Comparison of ENCODE assay signal across 1 cellular context in the genomic region with DNA sequence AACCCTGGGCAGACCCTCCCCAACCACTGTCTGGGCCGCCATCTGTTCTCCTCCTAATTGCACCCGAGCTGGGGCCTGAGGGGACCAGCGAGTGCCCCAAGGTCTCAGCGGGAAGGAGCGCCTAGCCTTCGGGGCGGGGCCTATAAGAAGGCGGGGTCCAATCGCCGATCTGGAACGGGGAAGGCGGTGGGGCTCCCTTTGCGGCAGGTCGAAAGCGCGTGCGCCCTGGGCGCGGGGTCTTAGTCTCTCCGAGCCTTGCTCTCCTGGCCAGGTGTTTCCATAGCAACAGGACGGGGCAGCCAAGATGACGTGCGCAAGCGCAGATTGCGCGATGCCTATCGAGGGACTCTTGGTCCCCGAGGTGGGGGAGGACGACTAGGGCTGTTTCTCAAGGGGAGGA.
TF ChIP-seq lines count a peak whose summit lies in the region.

No MANE protein-coding gene starts in this region.

TF ChIP-seq in K562, 482 proteins besides CTCF, POLR2A, EP300 and RAD21 (continued from another document):
- TF ChIP-seq, protein P1, sequence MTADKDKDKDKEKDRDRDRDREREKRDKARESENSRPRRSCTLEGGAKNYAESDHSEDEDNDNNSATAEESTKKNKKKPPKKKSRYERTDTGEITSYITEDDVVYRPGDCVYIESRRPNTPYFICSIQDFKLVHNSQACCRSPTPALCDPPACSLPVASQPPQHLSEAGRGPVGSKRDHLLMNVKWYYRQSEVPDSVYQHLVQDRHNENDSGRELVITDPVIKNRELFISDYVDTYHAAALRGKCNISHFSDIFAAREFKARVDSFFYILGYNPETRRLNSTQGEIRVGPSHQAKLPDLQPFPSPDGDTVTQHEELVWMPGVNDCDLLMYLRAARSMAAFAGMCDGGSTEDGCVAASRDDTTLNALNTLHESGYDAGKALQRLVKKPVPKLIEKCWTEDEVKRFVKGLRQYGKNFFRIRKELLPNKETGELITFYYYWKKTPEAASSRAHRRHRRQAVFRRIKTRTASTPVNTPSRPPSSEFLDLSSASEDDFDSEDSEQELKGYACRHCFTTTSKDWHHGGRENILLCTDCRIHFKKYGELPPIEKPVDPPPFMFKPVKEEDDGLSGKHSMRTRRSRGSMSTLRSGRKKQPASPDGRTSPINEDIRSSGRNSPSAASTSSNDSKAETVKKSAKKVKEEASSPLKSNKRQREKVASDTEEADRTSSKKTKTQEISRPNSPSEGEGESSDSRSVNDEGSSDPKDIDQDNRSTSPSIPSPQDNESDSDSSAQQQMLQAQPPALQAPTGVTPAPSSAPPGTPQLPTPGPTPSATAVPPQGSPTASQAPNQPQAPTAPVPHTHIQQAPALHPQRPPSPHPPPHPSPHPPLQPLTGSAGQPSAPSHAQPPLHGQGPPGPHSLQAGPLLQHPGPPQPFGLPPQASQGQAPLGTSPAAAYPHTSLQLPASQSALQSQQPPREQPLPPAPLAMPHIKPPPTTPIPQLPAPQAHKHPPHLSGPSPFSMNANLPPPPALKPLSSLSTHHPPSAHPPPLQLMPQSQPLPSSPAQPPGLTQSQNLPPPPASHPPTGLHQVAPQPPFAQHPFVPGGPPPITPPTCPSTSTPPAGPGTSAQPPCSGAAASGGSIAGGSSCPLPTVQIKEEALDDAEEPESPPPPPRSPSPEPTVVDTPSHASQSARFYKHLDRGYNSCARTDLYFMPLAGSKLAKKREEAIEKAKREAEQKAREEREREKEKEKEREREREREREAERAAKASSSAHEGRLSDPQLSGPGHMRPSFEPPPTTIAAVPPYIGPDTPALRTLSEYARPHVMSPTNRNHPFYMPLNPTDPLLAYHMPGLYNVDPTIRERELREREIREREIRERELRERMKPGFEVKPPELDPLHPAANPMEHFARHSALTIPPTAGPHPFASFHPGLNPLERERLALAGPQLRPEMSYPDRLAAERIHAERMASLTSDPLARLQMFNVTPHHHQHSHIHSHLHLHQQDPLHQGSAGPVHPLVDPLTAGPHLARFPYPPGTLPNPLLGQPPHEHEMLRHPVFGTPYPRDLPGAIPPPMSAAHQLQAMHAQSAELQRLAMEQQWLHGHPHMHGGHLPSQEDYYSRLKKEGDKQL (CRISPR knock-in tag; IDR thresholded peaks at IDR 0.05; ENCODE audit: borderline replicate concordance) = no peak
- TF ChIP-seq YY1 (IDR thresholded peaks at IDR 0.05; ENCODE audit: borderline replicate concordance in 1 of 3, control insufficient read depth in 1 of 3, extremely low read depth in 1 of 3, insufficient read depth in 3 of 3, insufficient read length in 1 of 3, insufficient replicate concordance in 2 of 3, low read depth in 1 of 3, low read length in 2 of 3) (no peak), LCOR (CRISPR knock-in tag; IDR thresholded peaks at IDR 0.05) (no peak), NR2C1 (IDR thresholded peaks at IDR 0.05) (no peak), NR2C1 (tag; IDR thresholded peaks at IDR 0.05) (no peak), SMARCA5 (IDR thresholded peaks at IDR 0.05) (no peak), MCM2 (IDR thresholded peaks at IDR 0.05; ENCODE audit: low read depth) (no peak), NCOA1 (IDR thresholded peaks at IDR 0.05; ENCODE audit: low read depth) (no peak), CXXC5 (CRISPR knock-in tag; IDR thresholded peaks at IDR 0.05) (peak; percentile 58), RFX7 (CRISPR knock-in tag; IDR thresholded peaks at IDR 0.05) (no peak), EWSR1 (IDR thresholded peaks at IDR 0.05; ENCODE audit: borderline replicate concordance, low read depth, partially characterized antibody) (no peak), HDAC6 (IDR thresholded peaks at IDR 0.05; ENCODE audit: low read depth, low read length) (no peak), BMI1 (IDR thresholded peaks at IDR 0.05; ENCODE audit: low read length) (peak; percentile 64; the same call in 1 of the 2 replicates), RBM25 (IDR thresholded peaks at IDR 0.05; ENCODE audit: low read depth, low read length, severe bottlenecking) (no peak), FUS (optimal IDR thresholded peaks at IDR 0.05; ENCODE audit: low read depth, low read length) (no peak), ATF1 (CRISPR knock-in tag; IDR thresholded peaks at IDR 0.05) (no peak), ATF1 (tag; IDR thresholded peaks at IDR 0.05) (no peak), ZSCAN29 (IDR thresholded peaks at IDR 0.05) (no peak), XRCC3 (IDR thresholded peaks at IDR 0.05) (no peak), HDAC1 (IDR thresholded peaks at IDR 0.05) (peak in 1 of 2 experiments; percentile 48; a peak in 2 of 4 replicates), IRF2 (CRISPR knock-in tag; IDR thresholded peaks at IDR 0.05) (no peak), HMGN3 (IDR thresholded peaks at IDR 0.05; ENCODE audit: borderline replicate concordance, extremely low read depth, insufficient read length, low read depth, low read length) (no peak), GTF2F1 (IDR thresholded peaks at IDR 0.05; ENCODE audit: low read depth, low read length) (no peak), SMARCE1 (IDR thresholded peaks at IDR 0.05) (no peak), XRCC4 (IDR thresholded peaks at IDR 0.05; ENCODE audit: extremely low read depth, insufficient read depth, insufficient read length) (no peak)
- TF ChIP-seq, protein P2, sequence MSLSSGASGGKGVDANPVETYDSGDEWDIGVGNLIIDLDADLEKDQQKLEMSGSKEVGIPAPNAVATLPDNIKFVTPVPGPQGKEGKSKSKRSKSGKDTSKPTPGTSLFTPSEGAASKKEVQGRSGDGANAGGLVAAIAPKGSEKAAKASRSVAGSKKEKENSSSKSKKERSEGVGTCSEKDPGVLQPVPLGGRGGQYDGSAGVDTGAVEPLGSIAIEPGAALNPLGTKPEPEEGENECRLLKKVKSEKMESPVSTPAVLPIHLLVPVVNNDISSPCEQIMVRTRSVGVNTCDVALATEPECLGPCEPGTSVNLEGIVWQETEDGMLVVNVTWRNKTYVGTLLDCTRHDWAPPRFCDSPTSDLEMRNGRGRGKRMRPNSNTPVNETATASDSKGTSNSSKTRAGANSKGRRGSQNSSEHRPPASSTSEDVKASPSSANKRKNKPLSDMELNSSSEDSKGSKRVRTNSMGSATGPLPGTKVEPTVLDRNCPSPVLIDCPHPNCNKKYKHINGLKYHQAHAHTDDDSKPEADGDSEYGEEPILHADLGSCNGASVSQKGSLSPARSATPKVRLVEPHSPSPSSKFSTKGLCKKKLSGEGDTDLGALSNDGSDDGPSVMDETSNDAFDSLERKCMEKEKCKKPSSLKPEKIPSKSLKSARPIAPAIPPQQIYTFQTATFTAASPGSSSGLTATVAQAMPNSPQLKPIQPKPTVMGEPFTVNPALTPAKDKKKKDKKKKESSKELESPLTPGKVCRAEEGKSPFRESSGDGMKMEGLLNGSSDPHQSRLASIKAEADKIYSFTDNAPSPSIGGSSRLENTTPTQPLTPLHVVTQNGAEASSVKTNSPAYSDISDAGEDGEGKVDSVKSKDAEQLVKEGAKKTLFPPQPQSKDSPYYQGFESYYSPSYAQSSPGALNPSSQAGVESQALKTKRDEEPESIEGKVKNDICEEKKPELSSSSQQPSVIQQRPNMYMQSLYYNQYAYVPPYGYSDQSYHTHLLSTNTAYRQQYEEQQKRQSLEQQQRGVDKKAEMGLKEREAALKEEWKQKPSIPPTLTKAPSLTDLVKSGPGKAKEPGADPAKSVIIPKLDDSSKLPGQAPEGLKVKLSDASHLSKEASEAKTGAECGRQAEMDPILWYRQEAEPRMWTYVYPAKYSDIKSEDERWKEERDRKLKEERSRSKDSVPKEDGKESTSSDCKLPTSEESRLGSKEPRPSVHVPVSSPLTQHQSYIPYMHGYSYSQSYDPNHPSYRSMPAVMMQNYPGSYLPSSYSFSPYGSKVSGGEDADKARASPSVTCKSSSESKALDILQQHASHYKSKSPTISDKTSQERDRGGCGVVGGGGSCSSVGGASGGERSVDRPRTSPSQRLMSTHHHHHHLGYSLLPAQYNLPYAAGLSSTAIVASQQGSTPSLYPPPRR (CRISPR knock-in tag; IDR thresholded peaks at IDR 0.05; ENCODE audit: borderline replicate concordance) = no peak
- TF ChIP-seq, protein P3, sequence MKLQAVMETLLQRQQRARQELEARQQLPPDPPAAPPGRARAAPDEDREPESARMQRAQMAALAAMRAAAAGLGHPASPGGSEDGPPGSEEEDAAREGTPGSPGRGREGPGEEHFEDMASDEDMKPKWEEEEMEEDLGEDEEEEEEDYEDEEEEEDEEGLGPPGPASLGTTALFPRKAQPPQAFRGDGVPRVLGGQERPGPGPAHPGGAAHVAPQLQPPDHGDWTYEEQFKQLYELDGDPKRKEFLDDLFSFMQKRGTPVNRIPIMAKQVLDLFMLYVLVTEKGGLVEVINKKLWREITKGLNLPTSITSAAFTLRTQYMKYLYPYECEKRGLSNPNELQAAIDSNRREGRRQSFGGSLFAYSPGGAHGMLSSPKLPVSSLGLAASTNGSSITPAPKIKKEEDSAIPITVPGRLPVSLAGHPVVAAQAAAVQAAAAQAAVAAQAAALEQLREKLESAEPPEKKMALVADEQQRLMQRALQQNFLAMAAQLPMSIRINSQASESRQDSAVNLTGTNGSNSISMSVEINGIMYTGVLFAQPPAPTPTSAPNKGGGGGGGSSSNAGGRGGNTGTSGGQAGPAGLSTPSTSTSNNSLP (IDR thresholded peaks at IDR 0.05; ENCODE audit: borderline replicate concordance, low read depth, low read length) = no peak
- TF ChIP-seq, protein P4, sequence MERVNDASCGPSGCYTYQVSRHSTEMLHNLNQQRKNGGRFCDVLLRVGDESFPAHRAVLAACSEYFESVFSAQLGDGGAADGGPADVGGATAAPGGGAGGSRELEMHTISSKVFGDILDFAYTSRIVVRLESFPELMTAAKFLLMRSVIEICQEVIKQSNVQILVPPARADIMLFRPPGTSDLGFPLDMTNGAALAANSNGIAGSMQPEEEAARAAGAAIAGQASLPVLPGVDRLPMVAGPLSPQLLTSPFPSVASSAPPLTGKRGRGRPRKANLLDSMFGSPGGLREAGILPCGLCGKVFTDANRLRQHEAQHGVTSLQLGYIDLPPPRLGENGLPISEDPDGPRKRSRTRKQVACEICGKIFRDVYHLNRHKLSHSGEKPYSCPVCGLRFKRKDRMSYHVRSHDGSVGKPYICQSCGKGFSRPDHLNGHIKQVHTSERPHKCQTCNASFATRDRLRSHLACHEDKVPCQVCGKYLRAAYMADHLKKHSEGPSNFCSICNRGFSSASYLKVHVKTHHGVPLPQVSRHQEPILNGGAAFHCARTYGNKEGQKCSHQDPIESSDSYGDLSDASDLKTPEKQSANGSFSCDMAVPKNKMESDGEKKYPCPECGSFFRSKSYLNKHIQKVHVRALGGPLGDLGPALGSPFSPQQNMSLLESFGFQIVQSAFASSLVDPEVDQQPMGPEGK (CRISPR knock-in tag; IDR thresholded peaks at IDR 0.05; ENCODE audit: borderline replicate concordance) = no peak
- TF ChIP-seq, protein P5, sequence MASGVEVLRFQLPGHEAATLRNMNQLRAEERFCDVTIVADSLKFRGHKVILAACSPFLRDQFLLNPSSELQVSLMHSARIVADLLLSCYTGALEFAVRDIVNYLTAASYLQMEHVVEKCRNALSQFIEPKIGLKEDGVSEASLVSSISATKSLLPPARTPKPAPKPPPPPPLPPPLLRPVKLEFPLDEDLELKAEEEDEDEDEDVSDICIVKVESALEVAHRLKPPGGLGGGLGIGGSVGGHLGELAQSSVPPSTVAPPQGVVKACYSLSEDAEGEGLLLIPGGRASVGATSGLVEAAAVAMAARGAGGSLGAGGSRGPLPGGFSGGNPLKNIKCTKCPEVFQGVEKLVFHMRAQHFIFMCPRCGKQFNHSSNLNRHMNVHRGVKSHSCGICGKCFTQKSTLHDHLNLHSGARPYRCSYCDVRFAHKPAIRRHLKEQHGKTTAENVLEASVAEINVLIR (CRISPR knock-in tag; IDR thresholded peaks at IDR 0.05) = no peak
- TF ChIP-seq, protein P6, sequence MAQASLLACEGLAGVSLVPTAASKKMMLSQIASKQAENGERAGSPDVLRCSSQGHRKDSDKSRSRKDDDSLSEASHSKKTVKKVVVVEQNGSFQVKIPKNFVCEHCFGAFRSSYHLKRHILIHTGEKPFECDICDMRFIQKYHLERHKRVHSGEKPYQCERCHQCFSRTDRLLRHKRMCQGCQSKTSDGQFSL (CRISPR knock-in tag; IDR thresholded peaks at IDR 0.05) = no peak
- TF ChIP-seq, protein P6 (tag; IDR thresholded peaks at IDR 0.05) = no peak
- TF ChIP-seq, protein P7, sequence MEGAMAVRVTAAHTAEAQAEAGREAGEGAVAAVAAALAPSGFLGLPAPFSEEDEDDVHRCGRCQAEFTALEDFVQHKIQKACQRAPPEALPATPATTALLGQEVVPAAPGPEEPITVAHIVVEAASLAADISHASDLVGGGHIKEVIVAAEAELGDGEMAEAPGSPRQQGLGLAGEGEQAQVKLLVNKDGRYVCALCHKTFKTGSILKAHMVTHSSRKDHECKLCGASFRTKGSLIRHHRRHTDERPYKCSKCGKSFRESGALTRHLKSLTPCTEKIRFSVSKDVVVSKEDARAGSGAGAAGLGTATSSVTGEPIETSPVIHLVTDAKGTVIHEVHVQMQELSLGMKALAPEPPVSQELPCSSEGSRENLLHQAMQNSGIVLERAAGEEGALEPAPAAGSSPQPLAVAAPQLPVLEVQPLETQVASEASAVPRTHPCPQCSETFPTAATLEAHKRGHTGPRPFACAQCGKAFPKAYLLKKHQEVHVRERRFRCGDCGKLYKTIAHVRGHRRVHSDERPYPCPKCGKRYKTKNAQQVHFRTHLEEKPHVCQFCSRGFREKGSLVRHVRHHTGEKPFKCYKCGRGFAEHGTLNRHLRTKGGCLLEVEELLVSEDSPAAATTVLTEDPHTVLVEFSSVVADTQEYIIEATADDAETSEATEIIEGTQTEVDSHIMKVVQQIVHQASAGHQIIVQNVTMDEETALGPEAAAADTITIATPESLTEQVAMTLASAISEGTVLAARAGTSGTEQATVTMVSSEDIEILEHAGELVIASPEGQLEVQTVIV (CRISPR knock-in tag; IDR thresholded peaks at IDR 0.05; ENCODE audit: borderline replicate concordance) = no peak
